In genomic region chr6:32173051-32173727, GRCh38 we compare ENCODE assay signal across 1 cellular context.
TF ChIP-seq lines count a peak whose summit lies in the region.

No MANE protein-coding gene starts in this region.

TF ChIP-seq in H1, 55 proteins besides CTCF, POLR2A, EP300 and RAD21:
- TF ChIP-seq KDM4A (IDR thresholded peaks at IDR 0.05; ENCODE audit: low read depth, low read length, severe bottlenecking) (no peak), RNF2 (IDR thresholded peaks at IDR 0.05; ENCODE audit: borderline replicate concordance, low read depth, low read length, missing control alignments, poor library complexity, severe bottlenecking) (no peak), MAX (IDR thresholded peaks at IDR 0.05) (no peak), CBX8 (IDR thresholded peaks at IDR 0.05; ENCODE audit: borderline replicate concordance, low read depth, low read length) (no peak)
